Comparison of ENCODE assay signal across 8 cellular contexts in the genomic region with DNA sequence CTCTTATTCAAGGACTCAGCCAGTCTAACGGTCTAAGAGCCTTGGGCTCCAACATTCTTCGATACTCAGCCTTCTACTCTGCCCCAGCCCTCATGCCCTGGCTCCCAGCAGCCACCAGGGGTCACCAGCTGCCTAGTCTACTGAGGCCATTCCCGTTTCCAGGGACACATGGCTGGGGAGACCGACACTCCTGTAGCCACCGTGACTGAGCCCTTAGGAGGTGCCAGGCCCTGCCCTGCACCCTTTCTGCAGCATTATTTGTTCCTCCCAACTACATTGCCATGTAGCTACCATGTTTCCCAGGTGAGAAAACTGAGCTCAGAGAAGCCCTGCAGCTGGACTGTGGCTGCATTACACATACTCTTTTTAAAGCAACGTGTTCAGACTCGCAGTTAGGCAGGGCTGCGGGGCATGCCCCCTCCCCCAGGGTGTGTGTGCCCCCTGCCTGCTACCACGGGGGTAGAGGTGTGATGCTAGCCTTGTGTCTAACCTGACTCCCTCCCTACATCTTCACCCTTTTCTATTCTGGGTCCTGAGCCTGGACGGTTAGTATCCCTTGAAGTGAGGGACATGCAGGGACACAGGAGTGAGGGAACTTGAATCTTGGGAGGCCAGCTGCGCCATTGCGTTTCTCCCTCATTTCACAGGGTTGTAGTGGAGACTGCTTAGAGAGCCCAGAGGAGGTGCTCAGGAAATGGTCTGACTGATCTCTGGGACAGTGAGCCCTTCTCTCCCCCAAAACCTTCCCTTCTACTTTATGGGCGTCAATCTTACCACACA. TPM values are rescaled to one million over a fixed set of nuclear protein-coding genes. Genes with fewer than 3 reads are reported as not detected.
DNase-seq lines count a peak whose midpoint lies in the region; ATAC-seq and TF ChIP-seq lines count a peak whose summit lies in the region.

No MANE protein-coding gene starts in this region.

- in situ Hi-C loops in astrocyte of the spinal cord (cut with HindIII; ENCODE audit: low sequenced_read_pairs) (no loop called here), gastrocnemius medialis (cut with MboI; ENCODE audit: low sequenced_read_pairs in 4 of 4) (loop anchor here (5.0 to 25.0 kb wide), 3 partner anchors 346 to 456 kb away; no protein-coding TSS in a partner anchor)

- H3K9me2 ChIP-seq in SU-DHL-6 (replicated peaks; ENCODE audit: insufficient read depth, low read length) (no peaks in the 10 kb centered on the region), hepatocyte (replicated peaks; ENCODE audit: insufficient read depth) (no peaks in the 10 kb centered on the region)

- TF ChIP-seq POLR2A in gastrocnemius medialis (IDR thresholded peaks at IDR 0.05), result no peak

- TF ChIP-seq CTCF in SU-DHL-6 (IDR thresholded peaks at IDR 0.05; ENCODE audit: insufficient read depth, low read length, poor library complexity, severe bottlenecking) (peak; percentile 72), astrocyte of the spinal cord (IDR thresholded peaks at IDR 0.05; ENCODE audit: low read depth, low read length) (peak; percentile 99), hepatocyte (IDR thresholded peaks at IDR 0.05; ENCODE audit: poor library complexity) (peak; percentile 91), gastrocnemius medialis (IDR thresholded peaks at IDR 0.05 in 4 of 5, conservative IDR thresholded peaks at IDR 0.05 in 1 of 5) (peak; percentile 94 to 97 (median 96))

- ATAC-seq in gastrocnemius medialis (peak; percentile 79 to 91), HG03571 (IDR thresholded peaks at IDR 0.05; ENCODE audit: unreplicated experiment) (no peak)

- 49% methylated on average over 13 of the region's 13 CpGs for WGBS in hepatocyte (ENCODE audit: low lambda C conversion rate, missing lambda C conversion rate)

- H3K4me2 ChIP-seq in SU-DHL-6 (ENCODE audit: low read depth, low read length, poor library complexity, severe bottlenecking) (no peak overlapping the region), hepatocyte (no peak overlapping the region)

- intact Hi-C loops in gastrocnemius medialis (cut with DNase I; ENCODE audit: low total_unique reads), result loop anchor here (1.0 to 10.0 kb wide), 5 partner anchors 18 to 503 kb away; no protein-coding TSS in a partner anchor

- no peaks in the 10 kb centered on the region for H3K9me3 ChIP-seq in SU-DHL-6 (ENCODE audit: insufficient read depth, low read length)
- H3K9me3 ChIP-seq in hepatocyte (ENCODE audit: low read depth), result no peaks in the 10 kb centered on the region
- H3K9me3 ChIP-seq in gastrocnemius medialis, result no peaks in the 10 kb centered on the region

- H3K27ac ChIP-seq in SU-DHL-6 (ENCODE audit: low read depth, low read length) (no peak overlapping the region), hepatocyte (no peak overlapping the region), gastrocnemius medialis (peak overlapping the region; percentile 69 to 85 (median 80))

- peaks cover 1% of the 10 kb centered on the region; the same call in 1 of the 2 replicates for H3F3A ChIP-seq in SU-DHL-6 (ENCODE audit: insufficient read depth)

- H4K20me1 ChIP-seq in SU-DHL-6 (ENCODE audit: low read depth, low read length), result no peaks in the 10 kb centered on the region
- no peaks in the 10 kb centered on the region for H4K20me1 ChIP-seq in hepatocyte (ENCODE audit: insufficient read depth, poor library complexity, severe bottlenecking)

- no peaks in the 10 kb centered on the region for H3K27me3 ChIP-seq in SU-DHL-6 (ENCODE audit: low read length)
- no peaks in the 10 kb centered on the region for H3K27me3 ChIP-seq in hepatocyte
- no peaks in the 10 kb centered on the region for H3K27me3 ChIP-seq in gastrocnemius medialis

- H3K36me3 ChIP-seq in SU-DHL-6 (ENCODE audit: low read length), result peaks cover 1% of the 10 kb centered on the region
- no peaks in the 10 kb centered on the region for H3K36me3 ChIP-seq in hepatocyte (replicated peaks; ENCODE audit: insufficient read depth, low read depth)
- H3K36me3 ChIP-seq in gastrocnemius medialis, result no peaks in the 10 kb centered on the region

- H2AFZ ChIP-seq in SU-DHL-6 (ENCODE audit: low read depth, low read length, severe bottlenecking) (no peak overlapping the region), hepatocyte (no peak overlapping the region)

- H3K9ac ChIP-seq in SU-DHL-6 (ENCODE audit: low read length), result no peak overlapping the region

- H3K4me3 ChIP-seq in SU-DHL-6 (ENCODE audit: insufficient read depth, low read length, poor library complexity, severe bottlenecking) (no peak overlapping the region), astrocyte of the spinal cord (ENCODE audit: low read depth, low read length) (no peak overlapping the region), hepatocyte (no peak overlapping the region), gastrocnemius medialis (no peak overlapping the region)

- H3K79me2 ChIP-seq in SU-DHL-6 (ENCODE audit: insufficient read depth, low read length) (no peaks in the 10 kb centered on the region), hepatocyte (no peaks in the 10 kb centered on the region)

- H3K4me1 ChIP-seq in hepatocyte (ENCODE audit: insufficient read depth) (peaks cover 9% of the 10 kb centered on the region), gastrocnemius medialis (peaks cover 31 to 50% of the 10 kb centered on the region in 2 donors)

- DNase-seq in NCI-H524 (lab: John Stamatoyannopoulos, UW) (peak; percentile 38 to 72), NCI-H524 treated with DMSO at 0.1 percent for 48 hours (lab: John Stamatoyannopoulos, UW) (no peak), NCI-H1417 treated with DMSO at 0.1 percent for 48 hours (lab: John Stamatoyannopoulos, UW) (peak; percentile 8), astrocyte of the spinal cord (ENCODE audit: low read depth, low spot score) (peak; percentile 70), hepatocyte (ENCODE audit: low spot score) (peak; percentile 89), gastrocnemius medialis (peak; percentile 64 to 82)

RNA-seq across cellular contexts. Expression of a gene that starts 17.5 kb away (rescaled TPM):
- total RNA-seq in hepatocyte, result 8.2 and 11.5 TPM in 2 replicates
- polyA plus RNA-seq in hepatocyte, result 20.3 and 27.6 TPM in 2 replicates
- total RNA-seq in gastrocnemius medialis, result 1 to 10 TPM; 3.1 to 8.1 (median 4.3) TPM

RNA-seq across cellular contexts. Expression of a gene that starts 37.9 kb away (rescaled TPM):
- total RNA-seq in hepatocyte (290 and 390 TPM in 2 replicates), gastrocnemius medialis (100 to 1,000 TPM in 1 of 4 donors, 10 to 100 TPM in 3; 39.1 to 103 (median 71.1) TPM)
- polyA plus RNA-seq in hepatocyte, result 575 and 686 TPM in 2 replicates

Comparison
In these comparisons a context has a peak if more than half of its experiments do, and no peak if none do; other contexts are left out.
1. H3K27ac ChIP-seq: peak in gastrocnemius medialis (4 of 4); none in SU-DHL-6 (single experiment) and hepatocyte (single experiment).
2. Peak in every context shown above with its lines, with median percentiles within 50 percentile points of each other: CTCF ChIP-seq.